ENCODE assay signal across 10 cellular contexts in the genomic region with DNA sequence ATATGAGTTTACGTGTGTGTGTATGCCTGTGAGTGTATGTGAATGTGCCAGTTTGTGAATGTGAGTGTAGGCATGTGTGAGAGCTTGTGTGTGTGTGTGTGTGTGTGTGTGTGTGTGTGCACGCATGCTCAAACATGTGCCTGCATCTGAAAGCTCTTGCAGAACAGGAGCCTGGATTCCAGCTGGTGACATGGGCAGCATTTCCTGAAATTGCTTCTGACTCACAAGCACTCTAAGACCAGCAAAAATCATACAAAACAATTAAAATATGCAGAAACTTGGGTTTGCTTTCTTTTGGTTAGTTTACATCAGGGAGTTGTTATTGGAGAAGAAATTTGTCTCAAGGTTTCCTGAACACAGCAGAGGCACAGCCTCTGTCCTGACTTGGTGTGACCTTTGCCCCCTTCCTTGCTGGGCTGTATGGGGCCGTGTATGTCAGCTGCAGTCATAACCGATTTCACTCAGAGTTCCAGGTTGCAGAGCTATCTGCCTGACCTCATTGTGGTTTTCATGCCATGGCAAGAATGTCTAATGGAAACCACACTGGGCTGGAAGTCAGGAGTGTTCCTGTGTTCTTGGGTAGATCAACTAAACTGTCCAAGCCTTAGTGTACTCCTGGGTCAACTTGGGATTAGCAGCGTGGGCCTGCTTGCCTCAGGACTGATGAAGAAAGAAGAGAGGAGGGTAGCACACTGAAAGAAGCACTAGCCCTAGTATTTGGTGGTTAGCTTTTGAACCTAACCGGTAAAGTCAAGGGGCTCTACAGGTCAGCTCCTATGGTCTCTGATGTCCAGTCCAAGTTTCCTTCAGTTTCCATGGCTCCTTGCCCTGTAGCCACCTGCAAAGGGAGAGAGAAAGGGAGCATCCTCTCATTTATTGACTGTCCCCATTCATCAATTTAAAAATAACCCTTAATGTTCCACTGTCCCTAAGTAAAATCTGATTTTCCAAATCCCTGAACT.
DNase-seq lines count a peak whose midpoint lies in the region; ATAC-seq lines count a peak whose summit lies in the region.
"Had no signal": no experiment of that assay in that cellular context is flagged by ENCODE, and none has a peak within 500 bp of the region (broad histone marks: within the 10 kb centered on the region; RNA-seq: fewer than 3 reads in every experiment).

No MANE protein-coding gene starts in this region.

- H3K27me3 Mint-ChIP-seq in stimulated activated memory B cell treated with anti-CD40 and anti-IgM and Interleukin-4, amounts not matched to agents 10 μg/mL and 1 μg/mL and 100 μg/mL, for 72 hours, result peaks cover 10% of the 10 kb centered on the region
- H3K27me3 Mint-ChIP-seq: activated naive CD8-positive, alpha-beta T cell had no signal

- DNase-seq in GM04504 (ENCODE audit: low read depth) (peak; percentile 85), SK-N-MC (ENCODE audit: low read depth, low spot score) (no peak), fibroblast of peridontal ligament (ENCODE audit: extremely low read depth) (peak; percentile 99), renal cortical epithelial cell (ENCODE audit: low read depth) (peak; percentile 96), anterior cingulate cortex (lab: John Stamatoyannopoulos, UW) (no peak), mesendoderm (no peak)
- DNase-seq: NCI-H1436 had no signal

- H3K36me3 Mint-ChIP-seq in stimulated activated memory B cell treated with anti-CD40 and anti-IgM and Interleukin-4, amounts not matched to agents 10 μg/mL and 1 μg/mL and 100 μg/mL, for 72 hours, result no peaks in the 10 kb centered on the region
- H3K36me3 Mint-ChIP-seq: activated naive CD8-positive, alpha-beta T cell had no signal

- no peaks in the 10 kb centered on the region for H3K9me3 ChIP-seq in SK-N-MC (ENCODE audit: low read depth, low read length)

- no peak overlapping the region for H4K8ac ChIP-seq in mesendoderm (ENCODE audit: low read depth, low read length)

- no peak overlapping the region for H3K18ac ChIP-seq in mesendoderm (ENCODE audit: low read length)

- H4K5ac ChIP-seq in mesendoderm (ENCODE audit: low read length), result no peak overlapping the region

- no peak for ATAC-seq in stimulated activated memory B cell treated with anti-CD40 and anti-IgM and Interleukin-4, amounts not matched to agents 10 μg/mL and 1 μg/mL and 100 μg/mL, for 72 hours
- no peak for ATAC-seq in HG03095 (IDR thresholded peaks at IDR 0.05; ENCODE audit: unreplicated experiment)

- H3K4me3 Mint-ChIP-seq in stimulated activated memory B cell treated with anti-CD40 and anti-IgM and Interleukin-4, amounts not matched to agents 10 μg/mL and 1 μg/mL and 100 μg/mL, for 72 hours, result no peak overlapping the region
- H3K4me3 Mint-ChIP-seq: activated naive CD8-positive, alpha-beta T cell had no signal

- H3K9me3 Mint-ChIP-seq in stimulated activated memory B cell treated with anti-CD40 and anti-IgM and Interleukin-4, amounts not matched to agents 10 μg/mL and 1 μg/mL and 100 μg/mL, for 72 hours, result peaks cover 4% of the 10 kb centered on the region

- H2BK5ac ChIP-seq in mesendoderm (ENCODE audit: low read length), result no peak overlapping the region

- WGBS in mesendoderm (ENCODE audit: extremely low coverage, insufficient coverage, low lambda C conversion rate), result no CpG with 5 or more reads among the region's 6 CpGs

- no peak overlapping the region for H3K23ac ChIP-seq in mesendoderm (ENCODE audit: low read length)

- 0 out of 2 replicates have a peak overlapping the region, but pooled peaks have one; percentile 12 for H3K4me3 ChIP-seq in SK-N-MC
- no peak overlapping the region for H3K4me3 ChIP-seq in mesendoderm (ENCODE audit: low read length)

- no peak overlapping the region for H2AK5ac ChIP-seq in mesendoderm (ENCODE audit: low read length)

- H3K79me1 ChIP-seq in mesendoderm (ENCODE audit: low read length), result no peaks in the 10 kb centered on the region

- H3K9ac ChIP-seq in SK-N-MC (ENCODE audit: insufficient read length) (no peak overlapping the region), mesendoderm (ENCODE audit: low read length) (no peak overlapping the region)

- no peak overlapping the region for H2BK15ac ChIP-seq in mesendoderm (replicated peaks; ENCODE audit: low read depth)

- H3K27ac ChIP-seq in SK-N-MC, result no peak overlapping the region
- H3K27ac ChIP-seq in mesendoderm (ENCODE audit: low read depth, low read length), result no peak overlapping the region

- no peak overlapping the region for H2BK120ac ChIP-seq in mesendoderm (ENCODE audit: low read depth, low read length)

- peaks cover 5% of the 10 kb centered on the region for H3K4me1 ChIP-seq in mesendoderm (ENCODE audit: control insufficient read depth, low read depth, low read length)

- H3K27ac Mint-ChIP-seq in stimulated activated memory B cell treated with anti-CD40 and anti-IgM and Interleukin-4, amounts not matched to agents 10 μg/mL and 1 μg/mL and 100 μg/mL, for 72 hours, result no peak overlapping the region
- H3K27ac Mint-ChIP-seq: activated naive CD8-positive, alpha-beta T cell had no signal

- no peaks in the 10 kb centered on the region for H3K79me2 ChIP-seq in mesendoderm (ENCODE audit: control insufficient read depth, insufficient read depth, low read length)

- H3K4me1 Mint-ChIP-seq in stimulated activated memory B cell treated with anti-CD40 and anti-IgM and Interleukin-4, amounts not matched to agents 10 μg/mL and 1 μg/mL and 100 μg/mL, for 72 hours, result no peaks in the 10 kb centered on the region

- no peak overlapping the region for H3K4me2 ChIP-seq in mesendoderm (ENCODE audit: low read length)

- H3K36me3 ChIP-seq in SK-N-MC (ENCODE audit: insufficient read depth, low read length) (no peaks in the 10 kb centered on the region), mesendoderm (ENCODE audit: control insufficient read depth, insufficient read depth, low read length) (no peaks in the 10 kb centered on the region)

- H3K56ac ChIP-seq in mesendoderm (ENCODE audit: low read length), result no peak overlapping the region

- H3K27me3 ChIP-seq in mesendoderm (ENCODE audit: insufficient read depth, low read length, poor library complexity), result no peaks in the 10 kb centered on the region

- no peak overlapping the region for H3K4ac ChIP-seq in mesendoderm (ENCODE audit: low read depth, low read length)

Comparison
In these comparisons a context has a peak if more than half of its experiments do, and no peak if none do; other contexts are left out.
1. DNase-seq: peak in GM04504 (single experiment), fibroblast of peridontal ligament (single experiment) and renal cortical epithelial cell (single experiment); none in SK-N-MC (single experiment), anterior cingulate cortex (0 of 58) and mesendoderm (single experiment).